8 cellular contexts compared by ENCODE assay signal in genomic region chr2:84084856-84085255, GRCh38.
"Had no signal": no experiment of that assay in that cellular context is flagged by ENCODE, and none has a peak within 500 bp of the region (broad histone marks: within the 10 kb centered on the region; RNA-seq: fewer than 3 reads in every experiment).

No MANE protein-coding gene starts in this region.

- H3K4me2 ChIP-seq: KMS-11 had no signal

- FAIRE-seq: HTR-8/SVneo had no signal

- DNase-seq: IMR-90, Karpas-422, KBM-7, KG1 had no signal

- H3K4me3 Mint-ChIP-seq: IgD-negative memory B cell had no signal

- H3K27ac ChIP-seq: HL-60, KMS-11 had no signal

- H3K36me3 Mint-ChIP-seq: IgD-negative memory B cell had no signal

- H3K4me1 Mint-ChIP-seq: IgD-negative memory B cell had no signal

- H3K27ac Mint-ChIP-seq: IgD-negative memory B cell had no signal

- H3K9ac ChIP-seq: KMS-11 had no signal
